32 cellular contexts compared by ENCODE assay signal in the genomic region with DNA sequence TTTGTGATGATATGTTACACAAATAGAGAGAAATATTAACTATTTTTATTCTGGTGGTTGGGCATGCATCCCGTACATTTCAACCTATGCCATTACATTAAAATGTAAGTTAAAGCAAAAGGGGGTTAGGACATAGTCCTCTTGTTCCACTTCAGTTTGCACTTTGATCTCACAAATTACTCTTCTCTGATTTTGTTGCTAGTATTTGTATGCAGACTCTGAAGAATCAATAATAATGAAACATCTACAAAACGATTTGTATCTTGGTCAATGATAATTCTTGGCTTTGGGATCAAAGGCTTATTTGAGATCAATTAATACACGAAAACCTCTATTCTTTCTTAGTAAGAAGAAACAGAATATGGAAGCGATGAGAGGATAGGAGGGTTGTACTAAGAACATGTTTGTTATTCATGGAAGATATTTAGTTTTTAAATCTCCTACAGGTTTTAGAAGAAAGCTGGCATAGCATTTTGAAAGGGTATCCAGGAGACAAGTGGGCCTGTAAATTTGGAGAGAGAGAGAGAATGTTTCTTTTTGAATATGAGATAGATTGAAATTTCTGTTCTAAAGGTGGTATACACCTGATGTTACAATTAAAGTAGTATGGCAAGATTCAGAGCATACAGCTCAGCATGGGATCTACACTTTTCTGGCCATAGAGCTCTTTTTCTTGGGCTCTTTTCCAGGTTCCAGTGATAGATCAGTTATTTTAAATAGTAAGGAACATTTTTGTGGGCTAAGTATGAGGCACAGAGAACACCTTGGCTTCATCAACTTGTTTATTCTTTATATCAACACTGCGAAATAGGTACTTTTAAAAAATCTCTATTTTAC.
"Had no signal": no experiment of that assay in that cellular context is flagged by ENCODE, and none has a peak within 500 bp of the region (broad histone marks: within the 10 kb centered on the region; RNA-seq: fewer than 3 reads in every experiment).

No MANE protein-coding gene starts in this region.

- H3K9me3 Mint-ChIP-seq: activated CD4-positive, alpha-beta T cell treated with anti-CD3 and anti-CD28 coated beads, Interleukin-2, amount 10 ng/mL, durations not matched to agents 24 days and 14 days; activated naive CD4-positive, alpha-beta T cell treated with anti-CD3 and anti-CD28 coated beads, Interleukin-2, amount 10 ng/mL, durations not matched to agents 7 days and 5 days; activated naive CD8-positive, alpha-beta T cell treated with anti-CD3 and anti-CD28 coated beads, Interleukin-2, amount 10 ng/mL, durations not matched to agents 7 days and 5 days; activated T-cell treated with anti-CD3 and anti-CD28 coated beads, Interleukin-2, amount 50 U/mL, for 24 hours; central memory CD8-positive, alpha-beta T cell; endodermal cell; T-helper 2 cell treated with Interferon-gamma antibody and Interleukin-4, amounts not matched to agents 5 μg/mL and 100 μg/mL, for 36 hours had no signal

- ATAC-seq: activated CD4-positive, alpha-beta T cell treated with anti-CD3 and anti-CD28 coated beads for 36 hours; activated naive CD4-positive, alpha-beta T cell treated with anti-CD3 and anti-CD28 coated beads, Interleukin-2, amount 50 U/mL, for 72 hours; activated T-cell treated with anti-CD3 and anti-CD28 coated beads, Interleukin-2, amount 50 U/mL, for 72 hours; esophagus mucosa; foreskin keratinocyte; gastrocnemius medialis; heart left ventricle; T-helper 17 cell had no signal

- DNase-seq: activated CD4-positive, alpha-beta memory T cell treated with anti-CD3 and anti-CD28 coated beads for 36 hours; activated CD4-positive, alpha-beta T cell treated with anti-CD3 and anti-CD28 coated beads for 36 hours; activated CD4-positive, alpha-beta T cell treated with anti-CD3 and anti-CD28 coated beads, Interleukin-2, amount 10 ng/mL, durations not matched to agents 24 days and 14 days; activated CD4-positive, CD25-positive, alpha-beta regulatory T cell; activated CD4-positive, CD25-positive, alpha-beta regulatory T cell treated with anti-CD3 and anti-CD28 coated beads, Interleukin-2, amount 50 U/mL, for 72 hours; activated CD8-positive, alpha-beta memory T cell treated with anti-CD3 and anti-CD28 coated beads, Interleukin-2, amount 50 U/mL, for 48 hours; activated gamma-delta T cell; activated naive CD4-positive, alpha-beta T cell; activated naive CD4-positive, alpha-beta T cell treated with anti-CD3 and anti-CD28 coated beads, Interleukin-2, amount 10 ng/mL, durations not matched to agents 7 days and 5 days; activated naive CD8-positive, alpha-beta T cell treated with anti-CD3 and anti-CD28 coated beads, Interleukin-2, amount 10 ng/mL, durations not matched to agents 7 days and 5 days; activated T-cell treated with anti-CD3 and anti-CD28 coated beads for 4 hours; activated T-cell treated with anti-CD3 and anti-CD28 coated beads, Interleukin-2, amount 50 U/mL, for 24 hours; activated T-cell treated with anti-CD3 and anti-CD28 coated beads, Interleukin-2, amount 50 U/mL, for 72 hours; brain microvascular endothelial cell; dorsolateral prefrontal cortex; effector memory CD4-positive, alpha-beta T cell; endodermal cell; foreskin keratinocyte; gastrocnemius medialis; glutamatergic neuron; heart left ventricle; T-helper 1 cell; T-helper 17 cell; T1000 had no signal

- H3K27me3 ChIP-seq: ascending aorta, brain microvascular endothelial cell, dorsolateral prefrontal cortex, foreskin keratinocyte, gastrocnemius medialis, heart left ventricle had no signal

- H3K4me3 Mint-ChIP-seq: activated CD4-positive, alpha-beta memory T cell treated with anti-CD3 and anti-CD28 coated beads for 36 hours; activated CD4-positive, alpha-beta T cell treated with anti-CD3 and anti-CD28 coated beads for 36 hours; activated CD4-positive, alpha-beta T cell treated with anti-CD3 and anti-CD28 coated beads, Interleukin-2, amount 10 ng/mL, durations not matched to agents 24 days and 14 days; activated naive CD4-positive, alpha-beta T cell treated with anti-CD3 and anti-CD28 coated beads, Interleukin-2, amount 10 ng/mL, durations not matched to agents 7 days and 5 days; activated naive CD8-positive, alpha-beta T cell treated with anti-CD3 and anti-CD28 coated beads, Interleukin-2, amount 10 ng/mL, durations not matched to agents 7 days and 5 days; activated T-cell treated with anti-CD3 and anti-CD28 coated beads, Interleukin-2, amount 50 U/mL, for 24 hours; activated T-cell treated with anti-CD3 and anti-CD28 coated beads, Interleukin-2, amount 50 U/mL, for 72 hours; central memory CD8-positive, alpha-beta T cell; dendritic cell treated with granulocyte-macrophage colony-stimulating factor and Interleukin-4, amounts not matched to agents 40 ng/mL and 50 ng/mL, for 4 days; endodermal cell; T-helper 17 cell; T-helper 2 cell treated with Interferon-gamma antibody and Interleukin-4, amounts not matched to agents 5 μg/mL and 100 μg/mL, for 36 hours had no signal

- H3K36me3 Mint-ChIP-seq: activated CD4-positive, alpha-beta memory T cell treated with anti-CD3 and anti-CD28 coated beads for 36 hours; activated naive CD4-positive, alpha-beta T cell treated with anti-CD3 and anti-CD28 coated beads, Interleukin-2, amount 10 ng/mL, durations not matched to agents 7 days and 5 days; activated naive CD4-positive, alpha-beta T cell treated with anti-CD3 and anti-CD28 coated beads, Interleukin-2, amount 50 U/mL, for 72 hours; activated naive CD8-positive, alpha-beta T cell treated with anti-CD3 and anti-CD28 coated beads, Interleukin-2, amount 10 ng/mL, durations not matched to agents 7 days and 5 days had no signal

- H3K36me3 ChIP-seq: ascending aorta, brain microvascular endothelial cell, gastrocnemius medialis, heart left ventricle had no signal

- H3K27ac ChIP-seq: ascending aorta, brain microvascular endothelial cell, coronary artery, dorsolateral prefrontal cortex, foreskin keratinocyte, gastrocnemius medialis, heart left ventricle had no signal

- FAIRE-seq: bronchial epithelial cell had no signal

- H3K9me3 ChIP-seq: gastrocnemius medialis had no signal

- H3K27me3 Mint-ChIP-seq: activated CD4-positive, alpha-beta memory T cell treated with anti-CD3 and anti-CD28 coated beads for 36 hours; activated CD4-positive, alpha-beta T cell treated with anti-CD3 and anti-CD28 coated beads, Interleukin-2, amount 10 ng/mL, durations not matched to agents 24 days and 14 days; activated naive CD4-positive, alpha-beta T cell treated with anti-CD3 and anti-CD28 coated beads, Interleukin-2, amount 10 ng/mL, durations not matched to agents 7 days and 5 days; activated naive CD8-positive, alpha-beta T cell treated with anti-CD3 and anti-CD28 coated beads, Interleukin-2, amount 10 ng/mL, durations not matched to agents 7 days and 5 days; activated T-cell treated with anti-CD3 and anti-CD28 coated beads, Interleukin-2, amount 50 U/mL, for 24 hours; central memory CD8-positive, alpha-beta T cell; dendritic cell treated with granulocyte-macrophage colony-stimulating factor and Interleukin-4, amounts not matched to agents 40 ng/mL and 50 ng/mL, for 4 days; T-helper 17 cell had no signal

- H3K4me3 ChIP-seq: ascending aorta, coronary artery, dorsolateral prefrontal cortex, gastrocnemius medialis, heart left ventricle had no signal

- H3K4me1 Mint-ChIP-seq: activated CD4-positive, alpha-beta T cell treated with anti-CD3 and anti-CD28 coated beads for 36 hours; activated CD4-positive, alpha-beta T cell treated with anti-CD3 and anti-CD28 coated beads, Interleukin-2, amount 10 ng/mL, durations not matched to agents 24 days and 14 days; activated naive CD4-positive, alpha-beta T cell treated with anti-CD3 and anti-CD28 coated beads, Interleukin-2, amount 10 ng/mL, durations not matched to agents 7 days and 5 days; activated naive CD8-positive, alpha-beta T cell treated with anti-CD3 and anti-CD28 coated beads, Interleukin-2, amount 10 ng/mL, durations not matched to agents 7 days and 5 days; central memory CD8-positive, alpha-beta T cell; endodermal cell; T-helper 17 cell had no signal

- H3K27ac Mint-ChIP-seq: activated CD4-positive, alpha-beta memory T cell treated with anti-CD3 and anti-CD28 coated beads for 36 hours; activated CD4-positive, alpha-beta T cell treated with anti-CD3 and anti-CD28 coated beads for 36 hours; activated CD4-positive, alpha-beta T cell treated with anti-CD3 and anti-CD28 coated beads, Interleukin-2, amount 10 ng/mL, durations not matched to agents 24 days and 14 days; activated naive CD4-positive, alpha-beta T cell treated with anti-CD3 and anti-CD28 coated beads, Interleukin-2, amount 10 ng/mL, durations not matched to agents 7 days and 5 days; activated naive CD4-positive, alpha-beta T cell treated with anti-CD3 and anti-CD28 coated beads, Interleukin-2, amount 50 U/mL, for 72 hours; activated naive CD8-positive, alpha-beta T cell treated with anti-CD3 and anti-CD28 coated beads, Interleukin-2, amount 10 ng/mL, durations not matched to agents 7 days and 5 days; activated T-cell treated with anti-CD3 and anti-CD28 coated beads, Interleukin-2, amount 50 U/mL, for 24 hours; activated T-cell treated with anti-CD3 and anti-CD28 coated beads, Interleukin-2, amount 50 U/mL, for 72 hours; dendritic cell treated with granulocyte-macrophage colony-stimulating factor and Interleukin-4, amounts not matched to agents 40 ng/mL and 50 ng/mL, for 4 days; endodermal cell; T-helper 17 cell; T-helper 2 cell treated with Interferon-gamma antibody and Interleukin-4, amounts not matched to agents 5 μg/mL and 100 μg/mL, for 36 hours had no signal
